ENCODE assay signal across 19 cellular contexts in the genomic region with DNA sequence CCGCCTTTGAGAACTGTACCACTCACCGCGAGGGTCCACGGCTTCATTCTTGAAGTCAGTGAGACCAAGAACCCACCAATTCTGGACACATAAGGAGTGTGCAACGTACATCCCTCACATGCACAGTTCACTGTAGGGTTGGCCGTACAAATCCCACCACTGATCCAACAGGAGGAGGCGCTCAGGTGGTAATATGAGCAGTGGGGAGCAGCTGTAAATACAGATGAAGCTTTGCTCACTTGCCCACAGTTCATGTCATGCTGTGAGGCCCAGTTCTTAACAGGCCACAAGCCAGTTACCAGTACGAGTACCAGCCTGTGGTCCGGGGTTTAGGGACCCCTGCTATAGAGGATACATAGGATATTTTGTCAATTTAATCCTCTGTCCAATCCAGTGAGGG.
"Had no signal": no experiment of that assay in that cellular context is flagged by ENCODE, and none has a peak within 500 bp of the region (broad histone marks: within the 10 kb centered on the region; RNA-seq: fewer than 3 reads in every experiment).

No MANE protein-coding gene starts in this region.

- H3K4me1 Mint-ChIP-seq: mesothelial cell of epicardium, naive B cell had no signal

- H3K4me2 ChIP-seq: hepatocyte had no signal

- H2AFZ ChIP-seq: hepatocyte had no signal

- H3K4me3 ChIP-seq: coronary artery, dorsolateral prefrontal cortex, esophagus muscularis mucosa, gastroesophageal sphincter, heart left ventricle, hepatocyte, left lung, lower lobe of right lung, mucosa of descending colon had no signal

- DNase-seq: dermis blood vessel endothelial cell; dorsolateral prefrontal cortex; effector CD4-positive, alpha-beta T cell; effector memory CD4-positive, alpha-beta T cell; foreskin keratinocyte; heart left ventricle; hypothalamus; left cardiac atrium; left lung; left ventricle myocardium superior; lower lobe of right lung; mesenchymal stem cell; mucosa of descending colon; naive B cell had no signal

- H3K36me3 ChIP-seq: esophagus muscularis mucosa, gastroesophageal sphincter, heart left ventricle, left lung, lower lobe of right lung had no signal

- H3K4me1 ChIP-seq: esophagus muscularis mucosa, gastroesophageal sphincter, heart left ventricle, left lung, lower lobe of right lung had no signal

- H3K27me3 Mint-ChIP-seq: naive B cell had no signal

- H3K27ac ChIP-seq: coronary artery, dorsolateral prefrontal cortex, esophagus muscularis mucosa, foreskin keratinocyte, gastroesophageal sphincter, heart left ventricle, hepatocyte, left lung, lower lobe of right lung had no signal

- H3K9me3 ChIP-seq: esophagus muscularis mucosa, gastroesophageal sphincter, heart left ventricle, lower lobe of right lung, mucosa of descending colon had no signal

- ATAC-seq: foreskin keratinocyte, gastroesophageal sphincter, heart left ventricle, left cardiac atrium, left lung, left ventricle myocardium superior, lower lobe of right lung, mucosa of descending colon had no signal

- H3K4me3 Mint-ChIP-seq: mesothelial cell of epicardium, naive B cell had no signal

- H3K36me3 Mint-ChIP-seq: mesothelial cell of epicardium had no signal

- H3K27me3 ChIP-seq: dorsolateral prefrontal cortex, esophagus muscularis mucosa, foreskin keratinocyte, gastroesophageal sphincter, heart left ventricle, hepatocyte, left lung had no signal

- H3K27ac Mint-ChIP-seq: mesothelial cell of epicardium, naive B cell had no signal

- H3K79me2 ChIP-seq: hepatocyte had no signal
